Comparison of ENCODE assay signal across 10 cellular contexts in the genomic region with DNA sequence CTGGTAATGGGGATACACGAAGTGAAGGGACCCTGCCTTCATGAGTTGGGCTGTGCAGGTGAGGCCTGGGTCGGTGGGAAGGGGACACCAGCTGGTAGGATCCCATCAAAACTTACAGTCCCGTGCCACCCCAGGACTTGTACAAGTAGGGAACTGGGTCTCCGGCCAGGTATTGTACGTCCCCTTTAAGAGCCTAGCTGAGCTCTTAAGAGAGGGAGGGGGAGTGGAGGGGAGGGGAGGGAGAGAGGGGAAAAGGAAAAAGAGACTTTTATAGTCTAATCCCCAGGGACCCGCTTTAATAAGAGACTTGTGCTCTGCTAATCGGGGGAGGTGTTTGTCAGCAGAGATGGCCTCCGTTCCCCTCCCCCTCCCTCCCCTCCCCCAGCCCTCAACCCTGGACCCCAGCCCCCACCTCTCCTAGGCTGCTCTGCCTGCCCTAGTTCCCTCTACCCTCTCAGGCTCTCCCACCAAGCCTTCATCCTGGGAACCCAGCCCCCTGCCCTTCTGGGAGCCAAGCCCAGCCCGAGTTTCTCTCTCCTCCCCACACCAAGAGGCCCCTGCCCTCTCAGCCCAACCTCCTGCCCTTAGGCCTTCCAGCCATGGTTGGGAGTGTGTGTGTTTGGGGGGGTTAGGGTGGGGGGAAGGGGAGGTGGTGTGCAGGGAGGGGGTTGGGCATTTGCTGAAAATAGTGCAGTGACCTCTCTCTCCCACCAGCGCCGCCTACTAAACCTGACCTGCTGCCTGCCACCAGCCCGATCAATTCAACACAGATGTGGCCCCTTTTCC. TPM values are rescaled to one million over a fixed set of nuclear protein-coding genes. Genes with fewer than 3 reads are reported as not detected.
DNase-seq lines count a peak whose midpoint lies in the region; ATAC-seq and TF ChIP-seq lines count a peak whose summit lies in the region.
"Had no signal": no experiment of that assay in that cellular context is flagged by ENCODE, and none has a peak within 500 bp of the region (broad histone marks: within the 10 kb centered on the region; RNA-seq: fewer than 3 reads in every experiment).

No MANE protein-coding gene starts in this region.

- TF ChIP-seq POLR2A in GM18505 (IDR thresholded peaks at IDR 0.05; ENCODE audit: borderline replicate concordance, extremely low read depth, insufficient read depth, insufficient read length): no peak

- peaks cover 13% of the 10 kb centered on the region for H3K36me3 ChIP-seq in skeletal muscle satellite cell (ENCODE audit: insufficient read depth, low read length)

- H3K9ac ChIP-seq in skeletal muscle satellite cell (ENCODE audit: low read depth, low read length): no peak overlapping the region

- DNase-seq in DMS79 treated with DMSO at 0.1 percent for 48 hours (lab: John Stamatoyannopoulos, UW) (peak; percentile 52), DMS79 (lab: John Stamatoyannopoulos, UW) (no peak), RWPE1 (ENCODE audit: low spot score) (no peak), Right ventricle myocardium superior (no peak), NOMO-1 treated with DMSO at 0.1 percent for 48 hours (lab: John Stamatoyannopoulos, UW; ENCODE audit: unreplicated experiment) (no peak)

- H3K4me2 ChIP-seq in skeletal muscle satellite cell (ENCODE audit: low read length): peak overlapping the region; percentile 97
- H3K4me2 ChIP-seq: A549 had no signal

- peak; percentile 33 for ATAC-seq in Right ventricle myocardium superior (ENCODE audit: poor library complexity)
- ATAC-seq in GM18505 (IDR thresholded peaks at IDR 0.05; ENCODE audit: unreplicated experiment): no peak
- ATAC-seq in HG03045 (IDR thresholded peaks at IDR 0.05; ENCODE audit: unreplicated experiment): no peak
- ATAC-seq: A549 had no signal

- no peak for TF ChIP-seq CTCF in RWPE1 (conservative IDR thresholded peaks at IDR 0.05; ENCODE audit: low read depth)

- intact Hi-C loops in Right ventricle myocardium superior (cut with DNase I): loop anchor here (10.0 kb wide), 1 partner anchor 49 kb away; no protein-coding TSS in a partner anchor

- H3K27ac ChIP-seq in RWPE1: peak overlapping the region; percentile 38
- H3K27ac ChIP-seq: A549, SJSA1 had no signal

- CTCF ChIA-PET in RWPE1 (lab: Yijun Ruan, JAX): no interaction called here

- POLR2A ChIA-PET in RWPE1 (lab: Yijun Ruan, JAX; ENCODE audit: low non-redundant PET): no interaction called here

- H3K4me3 ChIP-seq in skeletal muscle satellite cell (ENCODE audit: low read length): peak overlapping the region; percentile 33
- H3K4me3 ChIP-seq: A549, SJSA1 had no signal

- no peaks in the 10 kb centered on the region for H3K27me3 ChIP-seq in skeletal muscle satellite cell (ENCODE audit: control insufficient read depth, insufficient read depth, low read length)
- H3K27me3 ChIP-seq: SJSA1 had no signal

- H3K9me3 ChIP-seq in skeletal muscle satellite cell (replicated peaks; ENCODE audit: low read length): no peaks in the 10 kb centered on the region
- H3K9me3 ChIP-seq: A549, SJSA1 had no signal

- H3K4me1 ChIP-seq in skeletal muscle satellite cell (ENCODE audit: control insufficient read depth, insufficient read depth, low read length): peaks cover 22% of the 10 kb centered on the region

RNA-seq across cellular contexts. Expression of a gene that starts 2.6 kb away (rescaled TPM):
- total RNA-seq in Right ventricle myocardium superior: 6.0 TPM
- 3.3 and 3.7 TPM in 2 replicates for total RNA-seq in skeletal muscle satellite cell (2012; rRNA removed)

RNA-seq across cellular contexts. Expression of a gene that starts 16.7 kb away (rescaled TPM):
- total RNA-seq in Right ventricle myocardium superior: 723 TPM
- total RNA-seq in skeletal muscle satellite cell (2012; rRNA removed): 1,390 and 1,764 TPM in 2 replicates

RNA-seq across cellular contexts. Expression of a gene that starts 25.4 kb away (rescaled TPM):
- total RNA-seq in Right ventricle myocardium superior: 10.1 TPM
- total RNA-seq in skeletal muscle satellite cell (2012; rRNA removed): 51.0 and 63.1 TPM in 2 replicates

RNA-seq across cellular contexts. Expression of a gene that starts 29.7 kb away (rescaled TPM):
- total RNA-seq in Right ventricle myocardium superior: 119 TPM
- 36.0 and 65.9 TPM in 2 replicates for total RNA-seq in skeletal muscle satellite cell (2012; rRNA removed)

RNA-seq across cellular contexts. Expression of a gene that starts 37.9 kb away (rescaled TPM):
- 437 TPM for total RNA-seq in Right ventricle myocardium superior
- total RNA-seq in skeletal muscle satellite cell (2012; rRNA removed): 12.4 and 32.1 TPM in 2 replicates
